30 cellular contexts compared by ENCODE assay signal in genomic region chr9:76366275-76366674, GRCh38. TPM values are rescaled to one million over a fixed set of nuclear protein-coding genes. Genes with fewer than 3 reads are reported as not detected.
DNase-seq lines count a peak whose midpoint lies in the region; ATAC-seq, FAIRE-seq and TF ChIP-seq lines count a peak whose summit lies in the region.
"Had no signal": no experiment of that assay in that cellular context is flagged by ENCODE, and none has a peak within 500 bp of the region (broad histone marks: within the 10 kb centered on the region; RNA-seq: fewer than 3 reads in every experiment).

No MANE protein-coding gene starts in this region.

- intact Hi-C loops in A673 (cut with micrococcal nuclease; ENCODE audit: unreplicated experiment) = loop anchor here (10.0 kb wide), 1 partner anchor 61 kb away; no protein-coding TSS in a partner anchor

- TF ChIP-seq CTCF in A673 (conservative IDR thresholded peaks at IDR 0.05; ENCODE audit: low read depth, low read length) = no peak

- no peak overlapping the region for H3K4me3 ChIP-seq in A673 (ENCODE audit: low read depth, low read length, poor library complexity, severe bottlenecking)
- H3K4me3 ChIP-seq: colonic mucosa, GM23338, hepatocyte, left lung, uterus had no signal

- H3K36me3 ChIP-seq in A673 (ENCODE audit: insufficient read depth, low read length, poor library complexity, severe bottlenecking) = no peaks in the 10 kb centered on the region
- H3K36me3 ChIP-seq: colonic mucosa, left lung, uterus had no signal

- H3K27me3 ChIP-seq in A673 (replicated peaks; ENCODE audit: insufficient read depth, low read depth, low read length, poor library complexity) = peaks cover 3% of the 10 kb centered on the region
- H3K27me3 ChIP-seq: colonic mucosa, hepatocyte, left lung, uterus had no signal

- in situ Hi-C loops in G401 (cut with HindIII; ENCODE audit: low sequenced_read_pairs) = no loop called here

- POLR2A ChIA-PET in A673 (lab: Charles Lee; ENCODE audit: low non-redundant PET) = interaction anchor here (0.6 kb wide), 1 partner anchor 373 kb away, joined by 3 read pairs; no protein-coding TSS in a partner anchor

- DNase-seq in A673 (ENCODE audit: low spot score) (peak; percentile 49), DMS153 treated with DMSO at 0.1 percent for 48 hours (lab: John Stamatoyannopoulos, UW; ENCODE audit: unreplicated experiment) (peak; percentile 43), NCI-H2029 (lab: John Stamatoyannopoulos, UW) (peak; percentile 11), OCI-M1 (lab: John Stamatoyannopoulos, UW) (no peak), H54 (ENCODE audit: insufficient read length, low spot score) (no peak), urothelium cell line (ENCODE audit: low spot score) (no peak), G401 (ENCODE audit: low spot score) (no peak)
- DNase-seq: activated CD4-positive, alpha-beta T cell treated with anti-CD3 and anti-CD28 coated beads, Interleukin-2, amount 50 U/mL, for 1 hour; activated CD8-positive, alpha-beta memory T cell treated with anti-CD3 and anti-CD28 coated beads, Interleukin-2, amount 10 ng/mL, durations not matched to agents 7 days and 5 days; activated naive CD4-positive, alpha-beta T cell treated with anti-CD3 and anti-CD28 coated beads, Interleukin-2, amount 50 U/mL, for 16 hours; amygdala; colonic mucosa; DMS 273 treated with DMSO at 0.1 percent for 48 hours; effector memory CD4-positive, alpha-beta T cell; foreskin melanocyte; KBM-7; left lung; natural killer cell; NCI-H187; NCI-H226; RPMI8226; stimulated activated CD4-positive, alpha-beta T cell treated with anti-CD3 and anti-CD28 coated beads, Interleukin-2, amount 100 ng/mL, for 48 hours; uterus had no signal

- no peaks in the 10 kb centered on the region for H3K4me1 ChIP-seq in A673 (ENCODE audit: insufficient read depth, low read length, poor library complexity, severe bottlenecking)
- H3K4me1 ChIP-seq: colonic mucosa, left lung, uterus had no signal

- no peak for TF ChIP-seq POLR2A in H54 (IDR thresholded peaks at IDR 0.05; ENCODE audit: low read depth, low read length)

- no peak overlapping the region for H3K27ac ChIP-seq in A673 (ENCODE audit: low read depth, low read length, poor library complexity, severe bottlenecking)
- H3K27ac ChIP-seq: C4-2B, colonic mucosa, hepatocyte, left lung, uterus had no signal

- ATAC-seq in SK-N-SH treated with all-trans-retinoic acid at 6 μM for 48 hours = peak; percentile 40; the same call in 1 of the 3 replicates
- ATAC-seq: activated CD8-positive, alpha-beta memory T cell treated with anti-CD3 and anti-CD28 coated beads, Interleukin-2, amount 10 ng/mL, durations not matched to agents 7 days and 5 days; esophagus mucosa; GM23338; left lung; natural killer cell; stimulated activated memory B cell treated with anti-CD40 and anti-IgM and Interleukin-4, amounts not matched to agents 10 μg/mL and 1 μg/mL and 100 μg/mL, for 72 hours had no signal

- no peaks in the 10 kb centered on the region for H3K9me3 ChIP-seq in A673 (ENCODE audit: low read depth, low read length, poor library complexity, severe bottlenecking)
- H3K9me3 ChIP-seq: colonic mucosa, left lung, uterus had no signal

- BruUV-seq in A673 (replicated peaks; lab: Mats Ljungman, UMichigan) = no TSS peak

- FAIRE-seq in H54 (lab: Jason Lieb, UNC) (no peak), urothelium cell line (lab: Jason Lieb, UNC) (no peak)
- FAIRE-seq: GM18507 had no signal

- CTCF ChIA-PET in A673 (lab: Charles Lee) = no interaction called here

TF ChIP-seq in SK-N-SH treated with all-trans-retinoic acid at 6 μM for 48 hours, 23 proteins besides CTCF, POLR2A, EP300 and RAD21:
- TF ChIP-seq ZFP30 (CRISPR knock-in tag; IDR thresholded peaks at IDR 0.05) (peak; percentile 83), ISL1 (CRISPR knock-in tag; IDR thresholded peaks at IDR 0.05) (peak; percentile 85), ZNF70 (CRISPR knock-in tag; IDR thresholded peaks at IDR 0.05) (0 out of 2 replicates have a peak, but pooled peaks have one; percentile 10), CREB5 (CRISPR knock-in tag; IDR thresholded peaks at IDR 0.05; ENCODE audit: low read depth) (0 out of 2 replicates have a peak, but pooled peaks have one; percentile 53), BACH2 (CRISPR knock-in tag; IDR thresholded peaks at IDR 0.05; ENCODE audit: borderline replicate concordance) (no peak), ARNTL (CRISPR knock-in tag; IDR thresholded peaks at IDR 0.05; ENCODE audit: borderline replicate concordance, low read depth) (no peak), ZNF8 (CRISPR knock-in tag; IDR thresholded peaks at IDR 0.05) (0 out of 2 replicates have a peak, but pooled peaks have one; percentile 11), CSRNP3 (CRISPR knock-in tag; IDR thresholded peaks at IDR 0.05) (peak; percentile 50; the same call in 1 of the 2 replicates), ZC3H10 (CRISPR knock-in tag; IDR thresholded peaks at IDR 0.05) (peak; percentile 40; the same call in 1 of the 2 replicates), OSR1 (CRISPR knock-in tag; IDR thresholded peaks at IDR 0.05) (no peak), ZFP3 (CRISPR knock-in tag; IDR thresholded peaks at IDR 0.05) (peak; percentile 93), PATZ1 (CRISPR knock-in tag; IDR thresholded peaks at IDR 0.05; ENCODE audit: borderline replicate concordance) (0 out of 2 replicates have a peak, but pooled peaks have one; percentile 24), SNAI2 (CRISPR knock-in tag; IDR thresholded peaks at IDR 0.05) (peak; percentile 66; the same call in 1 of the 2 replicates), PPARA (CRISPR knock-in tag; IDR thresholded peaks at IDR 0.05; ENCODE audit: borderline replicate concordance) (no peak), TCF4 (CRISPR knock-in tag; IDR thresholded peaks at IDR 0.05; ENCODE audit: borderline replicate concordance) (0 out of 2 replicates have a peak, but pooled peaks have one; percentile 48)
TF ChIP-seq in SK-N-SH treated with all-trans-retinoic acid at 6 μM for 48 hours: peak in this region for 11.

RNA-seq across cellular contexts. Expression of gene RFK, which starts 28.0 kb away (rescaled TPM):
- 19.8 and 22.1 TPM in 2 replicates for total RNA-seq in A673 (2021)
- 57.6 and 62.2 TPM in 2 replicates for total RNA-seq in G401 (2014; rRNA removed; shearing (Covaris generic))

Comparison
In these comparisons a context has a peak if more than half of its experiments do, and no peak if none do; other contexts are left out.
1. DNase-seq: peak in A673 (single experiment), DMS153 treated with DMSO at 0.1 percent for 48 hours (single experiment) and NCI-H2029 (single experiment); none in OCI-M1 (single experiment), H54 (single experiment), urothelium cell line (single experiment) and G401 (single experiment).